ENCODE assay signal across 1 cellular context in the genomic region with DNA sequence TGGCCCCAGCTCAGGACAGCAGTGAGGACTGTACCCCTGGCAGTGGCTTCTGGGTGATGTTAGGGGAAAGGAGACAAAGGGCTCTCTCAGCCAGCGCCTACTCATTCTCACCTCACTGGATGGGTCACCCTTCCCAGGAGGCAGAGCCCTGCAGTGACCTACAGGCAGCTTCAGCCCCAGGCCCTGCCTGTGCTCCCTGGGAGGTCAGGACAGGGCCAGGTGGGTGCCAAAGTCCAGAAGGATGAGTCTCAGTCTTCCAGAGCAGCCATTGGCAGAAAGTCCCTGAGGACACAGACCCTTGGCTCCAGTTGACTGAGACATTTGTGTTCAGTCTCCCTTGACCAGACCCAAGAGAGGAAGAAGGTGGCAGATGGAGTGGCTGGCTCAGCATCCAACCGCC.
TF ChIP-seq lines count a peak whose summit lies in the region.

No MANE protein-coding gene starts in this region.

TF ChIP-seq in HepG2, 621 proteins besides CTCF, POLR2A, EP300 and RAD21 (continued from another document):
- TF ChIP-seq, protein P1, sequence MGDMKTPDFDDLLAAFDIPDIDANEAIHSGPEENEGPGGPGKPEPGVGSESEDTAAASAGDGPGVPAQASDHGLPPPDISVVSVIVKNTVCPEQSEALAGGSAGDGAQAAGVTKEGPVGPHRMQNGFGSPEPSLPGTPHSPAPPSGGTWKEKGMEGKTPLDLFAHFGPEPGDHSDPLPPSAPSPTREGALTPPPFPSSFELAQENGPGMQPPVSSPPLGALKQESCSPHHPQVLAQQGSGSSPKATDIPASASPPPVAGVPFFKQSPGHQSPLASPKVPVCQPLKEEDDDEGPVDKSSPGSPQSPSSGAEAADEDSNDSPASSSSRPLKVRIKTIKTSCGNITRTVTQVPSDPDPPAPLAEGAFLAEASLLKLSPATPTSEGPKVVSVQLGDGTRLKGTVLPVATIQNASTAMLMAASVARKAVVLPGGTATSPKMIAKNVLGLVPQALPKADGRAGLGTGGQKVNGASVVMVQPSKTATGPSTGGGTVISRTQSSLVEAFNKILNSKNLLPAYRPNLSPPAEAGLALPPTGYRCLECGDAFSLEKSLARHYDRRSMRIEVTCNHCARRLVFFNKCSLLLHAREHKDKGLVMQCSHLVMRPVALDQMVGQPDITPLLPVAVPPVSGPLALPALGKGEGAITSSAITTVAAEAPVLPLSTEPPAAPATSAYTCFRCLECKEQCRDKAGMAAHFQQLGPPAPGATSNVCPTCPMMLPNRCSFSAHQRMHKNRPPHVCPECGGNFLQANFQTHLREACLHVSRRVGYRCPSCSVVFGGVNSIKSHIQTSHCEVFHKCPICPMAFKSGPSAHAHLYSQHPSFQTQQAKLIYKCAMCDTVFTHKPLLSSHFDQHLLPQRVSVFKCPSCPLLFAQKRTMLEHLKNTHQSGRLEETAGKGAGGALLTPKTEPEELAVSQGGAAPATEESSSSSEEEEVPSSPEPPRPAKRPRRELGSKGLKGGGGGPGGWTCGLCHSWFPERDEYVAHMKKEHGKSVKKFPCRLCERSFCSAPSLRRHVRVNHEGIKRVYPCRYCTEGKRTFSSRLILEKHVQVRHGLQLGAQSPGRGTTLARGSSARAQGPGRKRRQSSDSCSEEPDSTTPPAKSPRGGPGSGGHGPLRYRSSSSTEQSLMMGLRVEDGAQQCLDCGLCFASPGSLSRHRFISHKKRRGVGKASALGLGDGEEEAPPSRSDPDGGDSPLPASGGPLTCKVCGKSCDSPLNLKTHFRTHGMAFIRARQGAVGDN (CRISPR knock-in tag; IDR thresholded peaks at IDR 0.05): peak; percentile 68
- TF ChIP-seq BORCS8-MEF2B (CRISPR knock-in tag; IDR thresholded peaks at IDR 0.05): 0 out of 2 replicates have a peak, but pooled peaks have one; percentile 40
- no peak for TF ChIP-seq YY1 (IDR thresholded peaks at IDR 0.05; ENCODE audit: insufficient read depth, insufficient replicate concordance, low read depth, low read length)
- TF ChIP-seq HNF4A (CRISPR knock-in tag; IDR thresholded peaks at IDR 0.05): peak; percentile 61
- TF ChIP-seq ZNF263 (CRISPR knock-in tag; IDR thresholded peaks at IDR 0.05): peak; percentile 87
- TF ChIP-seq, protein P2, sequence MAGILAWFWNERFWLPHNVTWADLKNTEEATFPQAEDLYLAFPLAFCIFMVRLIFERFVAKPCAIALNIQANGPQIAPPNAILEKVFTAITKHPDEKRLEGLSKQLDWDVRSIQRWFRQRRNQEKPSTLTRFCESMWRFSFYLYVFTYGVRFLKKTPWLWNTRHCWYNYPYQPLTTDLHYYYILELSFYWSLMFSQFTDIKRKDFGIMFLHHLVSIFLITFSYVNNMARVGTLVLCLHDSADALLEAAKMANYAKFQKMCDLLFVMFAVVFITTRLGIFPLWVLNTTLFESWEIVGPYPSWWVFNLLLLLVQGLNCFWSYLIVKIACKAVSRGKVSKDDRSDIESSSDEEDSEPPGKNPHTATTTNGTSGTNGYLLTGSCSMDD (CRISPR knock-in tag; IDR thresholded peaks at IDR 0.05): no peak
- TF ChIP-seq ZBTB7A (CRISPR knock-in tag; IDR thresholded peaks at IDR 0.05): peak; percentile 53
- TF ChIP-seq ZNF629 (CRISPR knock-in tag; conservative IDR thresholded peaks at IDR 0.05): 0 out of 2 replicates have a peak, but pooled peaks have one; percentile 18
- peak; percentile 43; the same call in 1 of the 2 replicates for TF ChIP-seq ZSCAN21 (CRISPR knock-in tag; IDR thresholded peaks at IDR 0.05; ENCODE audit: borderline replicate concordance)
